Comparison of ENCODE assay signal across 1 cellular context in the genomic region with DNA sequence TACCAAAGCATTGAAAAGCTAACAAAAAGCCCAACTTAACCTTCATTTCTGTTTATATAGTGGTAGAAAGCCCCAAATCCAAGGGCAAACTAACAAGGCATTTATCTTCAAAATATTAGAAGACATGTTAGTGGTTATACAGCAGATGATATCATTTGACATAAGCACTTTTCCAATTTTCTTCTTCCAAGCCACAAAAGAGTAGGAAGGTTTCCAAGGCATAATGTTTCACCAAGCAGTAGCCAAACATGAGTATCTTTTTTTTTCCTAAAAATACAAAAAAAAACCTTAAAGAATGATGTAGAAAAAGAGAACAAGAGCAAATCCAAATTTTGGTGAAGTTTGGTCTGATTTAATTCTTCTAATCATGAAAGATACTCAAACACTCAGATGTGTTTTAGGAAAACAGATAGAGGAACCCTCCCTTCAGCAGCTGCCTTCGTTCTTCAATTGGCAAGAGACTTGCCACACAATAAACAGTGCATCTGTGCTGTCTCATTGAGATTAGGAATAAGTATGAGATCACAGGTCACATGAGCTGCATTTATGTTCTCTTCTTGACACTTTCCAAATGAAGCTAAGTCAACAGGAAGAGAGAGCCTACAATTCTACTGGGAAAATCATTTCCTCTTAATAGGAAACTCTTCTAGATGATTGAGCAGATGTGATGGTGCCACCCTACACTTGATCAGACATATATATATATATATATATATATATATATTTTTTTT.
TF ChIP-seq lines count a peak whose summit lies in the region.

No MANE protein-coding gene starts in this region.

TF ChIP-seq in K562, 482 proteins besides CTCF, POLR2A, EP300 and RAD21 (continued from another document and continues in another):
- TF ChIP-seq, protein P1, sequence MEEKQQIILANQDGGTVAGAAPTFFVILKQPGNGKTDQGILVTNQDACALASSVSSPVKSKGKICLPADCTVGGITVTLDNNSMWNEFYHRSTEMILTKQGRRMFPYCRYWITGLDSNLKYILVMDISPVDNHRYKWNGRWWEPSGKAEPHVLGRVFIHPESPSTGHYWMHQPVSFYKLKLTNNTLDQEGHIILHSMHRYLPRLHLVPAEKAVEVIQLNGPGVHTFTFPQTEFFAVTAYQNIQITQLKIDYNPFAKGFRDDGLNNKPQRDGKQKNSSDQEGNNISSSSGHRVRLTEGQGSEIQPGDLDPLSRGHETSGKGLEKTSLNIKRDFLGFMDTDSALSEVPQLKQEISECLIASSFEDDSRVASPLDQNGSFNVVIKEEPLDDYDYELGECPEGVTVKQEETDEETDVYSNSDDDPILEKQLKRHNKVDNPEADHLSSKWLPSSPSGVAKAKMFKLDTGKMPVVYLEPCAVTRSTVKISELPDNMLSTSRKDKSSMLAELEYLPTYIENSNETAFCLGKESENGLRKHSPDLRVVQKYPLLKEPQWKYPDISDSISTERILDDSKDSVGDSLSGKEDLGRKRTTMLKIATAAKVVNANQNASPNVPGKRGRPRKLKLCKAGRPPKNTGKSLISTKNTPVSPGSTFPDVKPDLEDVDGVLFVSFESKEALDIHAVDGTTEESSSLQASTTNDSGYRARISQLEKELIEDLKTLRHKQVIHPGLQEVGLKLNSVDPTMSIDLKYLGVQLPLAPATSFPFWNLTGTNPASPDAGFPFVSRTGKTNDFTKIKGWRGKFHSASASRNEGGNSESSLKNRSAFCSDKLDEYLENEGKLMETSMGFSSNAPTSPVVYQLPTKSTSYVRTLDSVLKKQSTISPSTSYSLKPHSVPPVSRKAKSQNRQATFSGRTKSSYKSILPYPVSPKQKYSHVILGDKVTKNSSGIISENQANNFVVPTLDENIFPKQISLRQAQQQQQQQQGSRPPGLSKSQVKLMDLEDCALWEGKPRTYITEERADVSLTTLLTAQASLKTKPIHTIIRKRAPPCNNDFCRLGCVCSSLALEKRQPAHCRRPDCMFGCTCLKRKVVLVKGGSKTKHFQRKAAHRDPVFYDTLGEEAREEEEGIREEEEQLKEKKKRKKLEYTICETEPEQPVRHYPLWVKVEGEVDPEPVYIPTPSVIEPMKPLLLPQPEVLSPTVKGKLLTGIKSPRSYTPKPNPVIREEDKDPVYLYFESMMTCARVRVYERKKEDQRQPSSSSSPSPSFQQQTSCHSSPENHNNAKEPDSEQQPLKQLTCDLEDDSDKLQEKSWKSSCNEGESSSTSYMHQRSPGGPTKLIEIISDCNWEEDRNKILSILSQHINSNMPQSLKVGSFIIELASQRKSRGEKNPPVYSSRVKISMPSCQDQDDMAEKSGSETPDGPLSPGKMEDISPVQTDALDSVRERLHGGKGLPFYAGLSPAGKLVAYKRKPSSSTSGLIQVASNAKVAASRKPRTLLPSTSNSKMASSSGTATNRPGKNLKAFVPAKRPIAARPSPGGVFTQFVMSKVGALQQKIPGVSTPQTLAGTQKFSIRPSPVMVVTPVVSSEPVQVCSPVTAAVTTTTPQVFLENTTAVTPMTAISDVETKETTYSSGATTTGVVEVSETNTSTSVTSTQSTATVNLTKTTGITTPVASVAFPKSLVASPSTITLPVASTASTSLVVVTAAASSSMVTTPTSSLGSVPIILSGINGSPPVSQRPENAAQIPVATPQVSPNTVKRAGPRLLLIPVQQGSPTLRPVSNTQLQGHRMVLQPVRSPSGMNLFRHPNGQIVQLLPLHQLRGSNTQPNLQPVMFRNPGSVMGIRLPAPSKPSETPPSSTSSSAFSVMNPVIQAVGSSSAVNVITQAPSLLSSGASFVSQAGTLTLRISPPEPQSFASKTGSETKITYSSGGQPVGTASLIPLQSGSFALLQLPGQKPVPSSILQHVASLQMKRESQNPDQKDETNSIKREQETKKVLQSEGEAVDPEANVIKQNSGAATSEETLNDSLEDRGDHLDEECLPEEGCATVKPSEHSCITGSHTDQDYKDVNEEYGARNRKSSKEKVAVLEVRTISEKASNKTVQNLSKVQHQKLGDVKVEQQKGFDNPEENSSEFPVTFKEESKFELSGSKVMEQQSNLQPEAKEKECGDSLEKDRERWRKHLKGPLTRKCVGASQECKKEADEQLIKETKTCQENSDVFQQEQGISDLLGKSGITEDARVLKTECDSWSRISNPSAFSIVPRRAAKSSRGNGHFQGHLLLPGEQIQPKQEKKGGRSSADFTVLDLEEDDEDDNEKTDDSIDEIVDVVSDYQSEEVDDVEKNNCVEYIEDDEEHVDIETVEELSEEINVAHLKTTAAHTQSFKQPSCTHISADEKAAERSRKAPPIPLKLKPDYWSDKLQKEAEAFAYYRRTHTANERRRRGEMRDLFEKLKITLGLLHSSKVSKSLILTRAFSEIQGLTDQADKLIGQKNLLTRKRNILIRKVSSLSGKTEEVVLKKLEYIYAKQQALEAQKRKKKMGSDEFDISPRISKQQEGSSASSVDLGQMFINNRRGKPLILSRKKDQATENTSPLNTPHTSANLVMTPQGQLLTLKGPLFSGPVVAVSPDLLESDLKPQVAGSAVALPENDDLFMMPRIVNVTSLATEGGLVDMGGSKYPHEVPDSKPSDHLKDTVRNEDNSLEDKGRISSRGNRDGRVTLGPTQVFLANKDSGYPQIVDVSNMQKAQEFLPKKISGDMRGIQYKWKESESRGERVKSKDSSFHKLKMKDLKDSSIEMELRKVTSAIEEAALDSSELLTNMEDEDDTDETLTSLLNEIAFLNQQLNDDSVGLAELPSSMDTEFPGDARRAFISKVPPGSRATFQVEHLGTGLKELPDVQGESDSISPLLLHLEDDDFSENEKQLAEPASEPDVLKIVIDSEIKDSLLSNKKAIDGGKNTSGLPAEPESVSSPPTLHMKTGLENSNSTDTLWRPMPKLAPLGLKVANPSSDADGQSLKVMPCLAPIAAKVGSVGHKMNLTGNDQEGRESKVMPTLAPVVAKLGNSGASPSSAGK (IDR thresholded peaks at IDR 0.05): no peak; the same call in 1 of the 2 replicates
- TF ChIP-seq BRCA1 (IDR thresholded peaks at IDR 0.05): no peak
- TF ChIP-seq BRCA1 (CRISPR knock-in tag; IDR thresholded peaks at IDR 0.05): no peak
- no peak for TF ChIP-seq ZNF134 (CRISPR knock-in tag; conservative IDR thresholded peaks at IDR 0.05)
- TF ChIP-seq CBFA2T3 (IDR thresholded peaks at IDR 0.05): peak; percentile 50
- no peak for TF ChIP-seq ZNF76 (CRISPR knock-in tag; IDR thresholded peaks at IDR 0.05; ENCODE audit: borderline replicate concordance)
- no peak for TF ChIP-seq TAF7 (tag; IDR thresholded peaks at IDR 0.05)
- TF ChIP-seq WHSC1 (IDR thresholded peaks at IDR 0.05; ENCODE audit: low read length): no peak
- TF ChIP-seq HDAC2 (IDR thresholded peaks at IDR 0.05): no peak
- no peak for TF ChIP-seq SP2 (IDR thresholded peaks at IDR 0.05; ENCODE audit: extremely low read depth, low read depth, low read length, poor library complexity, severe bottlenecking)
- no peak for TF ChIP-seq HIVEP1 (CRISPR knock-in tag; IDR thresholded peaks at IDR 0.05)
- TF ChIP-seq BHLHE40 (IDR thresholded peaks at IDR 0.05; ENCODE audit: low read length): peak; percentile 67
- TF ChIP-seq DACH1 (IDR thresholded peaks at IDR 0.05; ENCODE audit: partially characterized antibody): no peak
- TF ChIP-seq ARHGAP35 (IDR thresholded peaks at IDR 0.05; ENCODE audit: partially characterized antibody): no peak
- TF ChIP-seq ZNF830 (CRISPR knock-in tag; IDR thresholded peaks at IDR 0.05): no peak
- TF ChIP-seq, protein P2, sequence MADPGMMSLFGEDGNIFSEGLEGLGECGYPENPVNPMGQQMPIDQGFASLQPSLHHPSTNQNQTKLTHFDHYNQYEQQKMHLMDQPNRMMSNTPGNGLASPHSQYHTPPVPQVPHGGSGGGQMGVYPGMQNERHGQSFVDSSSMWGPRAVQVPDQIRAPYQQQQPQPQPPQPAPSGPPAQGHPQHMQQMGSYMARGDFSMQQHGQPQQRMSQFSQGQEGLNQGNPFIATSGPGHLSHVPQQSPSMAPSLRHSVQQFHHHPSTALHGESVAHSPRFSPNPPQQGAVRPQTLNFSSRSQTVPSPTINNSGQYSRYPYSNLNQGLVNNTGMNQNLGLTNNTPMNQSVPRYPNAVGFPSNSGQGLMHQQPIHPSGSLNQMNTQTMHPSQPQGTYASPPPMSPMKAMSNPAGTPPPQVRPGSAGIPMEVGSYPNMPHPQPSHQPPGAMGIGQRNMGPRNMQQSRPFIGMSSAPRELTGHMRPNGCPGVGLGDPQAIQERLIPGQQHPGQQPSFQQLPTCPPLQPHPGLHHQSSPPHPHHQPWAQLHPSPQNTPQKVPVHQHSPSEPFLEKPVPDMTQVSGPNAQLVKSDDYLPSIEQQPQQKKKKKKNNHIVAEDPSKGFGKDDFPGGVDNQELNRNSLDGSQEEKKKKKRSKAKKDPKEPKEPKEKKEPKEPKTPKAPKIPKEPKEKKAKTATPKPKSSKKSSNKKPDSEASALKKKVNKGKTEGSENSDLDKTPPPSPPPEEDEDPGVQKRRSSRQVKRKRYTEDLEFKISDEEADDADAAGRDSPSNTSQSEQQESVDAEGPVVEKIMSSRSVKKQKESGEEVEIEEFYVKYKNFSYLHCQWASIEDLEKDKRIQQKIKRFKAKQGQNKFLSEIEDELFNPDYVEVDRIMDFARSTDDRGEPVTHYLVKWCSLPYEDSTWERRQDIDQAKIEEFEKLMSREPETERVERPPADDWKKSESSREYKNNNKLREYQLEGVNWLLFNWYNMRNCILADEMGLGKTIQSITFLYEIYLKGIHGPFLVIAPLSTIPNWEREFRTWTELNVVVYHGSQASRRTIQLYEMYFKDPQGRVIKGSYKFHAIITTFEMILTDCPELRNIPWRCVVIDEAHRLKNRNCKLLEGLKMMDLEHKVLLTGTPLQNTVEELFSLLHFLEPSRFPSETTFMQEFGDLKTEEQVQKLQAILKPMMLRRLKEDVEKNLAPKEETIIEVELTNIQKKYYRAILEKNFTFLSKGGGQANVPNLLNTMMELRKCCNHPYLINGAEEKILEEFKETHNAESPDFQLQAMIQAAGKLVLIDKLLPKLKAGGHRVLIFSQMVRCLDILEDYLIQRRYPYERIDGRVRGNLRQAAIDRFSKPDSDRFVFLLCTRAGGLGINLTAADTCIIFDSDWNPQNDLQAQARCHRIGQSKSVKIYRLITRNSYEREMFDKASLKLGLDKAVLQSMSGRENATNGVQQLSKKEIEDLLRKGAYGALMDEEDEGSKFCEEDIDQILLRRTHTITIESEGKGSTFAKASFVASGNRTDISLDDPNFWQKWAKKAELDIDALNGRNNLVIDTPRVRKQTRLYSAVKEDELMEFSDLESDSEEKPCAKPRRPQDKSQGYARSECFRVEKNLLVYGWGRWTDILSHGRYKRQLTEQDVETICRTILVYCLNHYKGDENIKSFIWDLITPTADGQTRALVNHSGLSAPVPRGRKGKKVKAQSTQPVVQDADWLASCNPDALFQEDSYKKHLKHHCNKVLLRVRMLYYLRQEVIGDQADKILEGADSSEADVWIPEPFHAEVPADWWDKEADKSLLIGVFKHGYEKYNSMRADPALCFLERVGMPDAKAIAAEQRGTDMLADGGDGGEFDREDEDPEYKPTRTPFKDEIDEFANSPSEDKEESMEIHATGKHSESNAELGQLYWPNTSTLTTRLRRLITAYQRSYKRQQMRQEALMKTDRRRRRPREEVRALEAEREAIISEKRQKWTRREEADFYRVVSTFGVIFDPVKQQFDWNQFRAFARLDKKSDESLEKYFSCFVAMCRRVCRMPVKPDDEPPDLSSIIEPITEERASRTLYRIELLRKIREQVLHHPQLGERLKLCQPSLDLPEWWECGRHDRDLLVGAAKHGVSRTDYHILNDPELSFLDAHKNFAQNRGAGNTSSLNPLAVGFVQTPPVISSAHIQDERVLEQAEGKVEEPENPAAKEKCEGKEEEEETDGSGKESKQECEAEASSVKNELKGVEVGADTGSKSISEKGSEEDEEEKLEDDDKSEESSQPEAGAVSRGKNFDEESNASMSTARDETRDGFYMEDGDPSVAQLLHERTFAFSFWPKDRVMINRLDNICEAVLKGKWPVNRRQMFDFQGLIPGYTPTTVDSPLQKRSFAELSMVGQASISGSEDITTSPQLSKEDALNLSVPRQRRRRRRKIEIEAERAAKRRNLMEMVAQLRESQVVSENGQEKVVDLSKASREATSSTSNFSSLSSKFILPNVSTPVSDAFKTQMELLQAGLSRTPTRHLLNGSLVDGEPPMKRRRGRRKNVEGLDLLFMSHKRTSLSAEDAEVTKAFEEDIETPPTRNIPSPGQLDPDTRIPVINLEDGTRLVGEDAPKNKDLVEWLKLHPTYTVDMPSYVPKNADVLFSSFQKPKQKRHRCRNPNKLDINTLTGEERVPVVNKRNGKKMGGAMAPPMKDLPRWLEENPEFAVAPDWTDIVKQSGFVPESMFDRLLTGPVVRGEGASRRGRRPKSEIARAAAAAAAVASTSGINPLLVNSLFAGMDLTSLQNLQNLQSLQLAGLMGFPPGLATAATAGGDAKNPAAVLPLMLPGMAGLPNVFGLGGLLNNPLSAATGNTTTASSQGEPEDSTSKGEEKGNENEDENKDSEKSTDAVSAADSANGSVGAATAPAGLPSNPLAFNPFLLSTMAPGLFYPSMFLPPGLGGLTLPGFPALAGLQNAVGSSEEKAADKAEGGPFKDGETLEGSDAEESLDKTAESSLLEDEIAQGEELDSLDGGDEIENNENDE (IDR thresholded peaks at IDR 0.05; ENCODE audit: low read depth, low read length): no peak
- TF ChIP-seq ZNF239 (CRISPR knock-in tag; IDR thresholded peaks at IDR 0.05): no peak
- TF ChIP-seq STAT5B (CRISPR knock-in tag; IDR thresholded peaks at IDR 0.05): no peak
- TF ChIP-seq ELF1 (tag; IDR thresholded peaks at IDR 0.05): 0 out of 2 replicates have a peak, but pooled peaks have one; percentile 16
- TF ChIP-seq, protein P3, sequence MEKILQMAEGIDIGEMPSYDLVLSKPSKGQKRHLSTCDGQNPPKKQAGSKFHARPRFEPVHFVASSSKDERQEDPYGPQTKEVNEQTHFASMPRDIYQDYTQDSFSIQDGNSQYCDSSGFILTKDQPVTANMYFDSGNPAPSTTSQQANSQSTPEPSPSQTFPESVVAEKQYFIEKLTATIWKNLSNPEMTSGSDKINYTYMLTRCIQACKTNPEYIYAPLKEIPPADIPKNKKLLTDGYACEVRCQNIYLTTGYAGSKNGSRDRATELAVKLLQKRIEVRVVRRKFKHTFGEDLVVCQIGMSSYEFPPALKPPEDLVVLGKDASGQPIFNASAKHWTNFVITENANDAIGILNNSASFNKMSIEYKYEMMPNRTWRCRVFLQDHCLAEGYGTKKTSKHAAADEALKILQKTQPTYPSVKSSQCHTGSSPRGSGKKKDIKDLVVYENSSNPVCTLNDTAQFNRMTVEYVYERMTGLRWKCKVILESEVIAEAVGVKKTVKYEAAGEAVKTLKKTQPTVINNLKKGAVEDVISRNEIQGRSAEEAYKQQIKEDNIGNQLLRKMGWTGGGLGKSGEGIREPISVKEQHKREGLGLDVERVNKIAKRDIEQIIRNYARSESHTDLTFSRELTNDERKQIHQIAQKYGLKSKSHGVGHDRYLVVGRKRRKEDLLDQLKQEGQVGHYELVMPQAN (IDR thresholded peaks at IDR 0.05; ENCODE audit: borderline replicate concordance): no peak
